In the genomic region with DNA sequence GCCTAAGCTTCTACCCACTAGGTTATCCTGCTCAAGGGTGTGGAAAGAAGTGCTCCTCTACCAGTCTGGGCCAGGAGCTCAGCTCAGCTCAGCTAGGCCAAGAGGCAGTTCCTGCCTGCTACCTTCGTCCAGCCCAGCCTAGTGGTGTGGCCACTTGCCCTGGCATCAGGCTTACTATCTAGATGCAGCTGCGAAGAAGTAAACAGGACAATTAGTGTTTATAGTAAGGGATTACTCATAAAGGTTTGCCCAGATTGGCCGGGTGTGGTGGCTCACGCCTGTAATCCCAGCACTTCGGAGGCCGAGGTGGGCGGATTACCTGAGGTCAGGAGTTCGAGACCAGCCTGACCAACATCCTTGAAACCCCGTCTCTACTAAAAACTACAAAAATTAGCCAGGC, we compare ENCODE assay signal across 15 cellular contexts. TPM values are rescaled to one million over a fixed set of nuclear protein-coding genes. Genes with fewer than 3 reads are reported as not detected.
DNase-seq lines count a peak whose midpoint lies in the region; ATAC-seq, FAIRE-seq and TF ChIP-seq lines count a peak whose summit lies in the region.
"Had no signal": no experiment of that assay in that cellular context is flagged by ENCODE, and none has a peak within 500 bp of the region (broad histone marks: within the 10 kb centered on the region; RNA-seq: fewer than 3 reads in every experiment).

No MANE protein-coding gene starts in this region.

- no peaks in the 10 kb centered on the region for H3K9me3 Mint-ChIP-seq in activated T-helper 2 cell treated with anti-CD3 and anti-CD28 coated beads, Interferon-gamma antibody, Interleukin-2, Interleukin-4, amounts not matched to agents 10 μg/mL and 5 μg/mL and 100 μg/mL, durations not matched to agents 14 hours and 24 hours and 36 hours

- H3K36me3 Mint-ChIP-seq in activated T-helper 2 cell treated with anti-CD3 and anti-CD28 coated beads, Interferon-gamma antibody, Interleukin-2, Interleukin-4, amounts not matched to agents 10 μg/mL and 5 μg/mL and 100 μg/mL, durations not matched to agents 14 hours and 24 hours and 36 hours (ENCODE audit: low read depth): peaks cover 59% of the 10 kb centered on the region

- H3K27me3 Mint-ChIP-seq in activated T-helper 2 cell treated with anti-CD3 and anti-CD28 coated beads, Interferon-gamma antibody, Interleukin-2, Interleukin-4, amounts not matched to agents 10 μg/mL and 5 μg/mL and 100 μg/mL, durations not matched to agents 14 hours and 24 hours and 36 hours (ENCODE audit: low read depth): no peaks in the 10 kb centered on the region

- H3K27me3 ChIP-seq in heart left ventricle (no peaks in the 10 kb centered on the region), vagina (no peaks in the 10 kb centered on the region), SJCRH30 (no peaks in the 10 kb centered on the region)
- H3K27me3 ChIP-seq: BE2C had no signal

- H3K4me3 ChIP-seq in heart left ventricle (no peak overlapping the region), kidney (ENCODE audit: low read length in 2 of 2) (no peak overlapping the region), vagina (no peak overlapping the region), SJCRH30 (no peak overlapping the region)
- H3K4me3 ChIP-seq: GM23248, lower lobe of right lung had no signal

- peak overlapping the region; percentile 79 to 96 (median 86) for H3K27ac ChIP-seq in heart left ventricle
- H3K27ac ChIP-seq in kidney (ENCODE audit: low read depth in 2 of 2, low read length in 2 of 2): peak overlapping the region; percentile 59 to 74
- H3K27ac ChIP-seq in vagina: peak overlapping the region; percentile 50
- H3K27ac ChIP-seq in SJCRH30: no peak overlapping the region
- H3K27ac ChIP-seq: GM23248, lower lobe of right lung had no signal

- intact Hi-C loops in heart left ventricle (cut with DNase I): loop anchor here in 2 of 10 donors (1.0 to 2.0 kb wide), 2 partner anchors 21 to 22 kb away; a partner anchor contains a TSS
- intact Hi-C loops in Right ventricle myocardium superior (cut with DNase I): loop anchor here (10.0 kb wide), 1 partner anchor 122 kb away; a partner anchor contains a TSS
- intact Hi-C loops in activated T-helper 2 cell treated with anti-CD3 and anti-CD28 coated beads, Interferon-gamma antibody, Interleukin-2, Interleukin-4, amounts not matched to agents 10 μg/mL and 5 μg/mL and 100 μg/mL, durations not matched to agents 14 hours and 24 hours and 36 hours (cut with micrococcal nuclease): loop anchor here (10.0 kb wide), 2 partner anchors 218 to 348 kb away; no protein-coding TSS in a partner anchor
- intact Hi-C loops in kidney (cut with DNase I): no loop called here
- intact Hi-C loops in vagina (cut with DNase I): no loop called here

- no peak for ATAC-seq in heart left ventricle
- ATAC-seq in Right ventricle myocardium superior (ENCODE audit: poor library complexity): no peak
- no peak for ATAC-seq in HG03571 (IDR thresholded peaks at IDR 0.05; ENCODE audit: unreplicated experiment)

- peaks cover 18 to 73% (median 63%) of the 10 kb centered on the region in 12 donors for H3K4me1 ChIP-seq in heart left ventricle
- peaks cover 26 to 43% of the 10 kb centered on the region in 2 donors for H3K4me1 ChIP-seq in kidney (ENCODE audit: control insufficient read depth in 1 of 2, insufficient read depth in 1 of 2, low read depth in 1 of 2, low read length in 2 of 2)
- peaks cover 41% of the 10 kb centered on the region for H3K4me1 ChIP-seq in vagina
- peaks cover 14% of the 10 kb centered on the region for H3K4me1 ChIP-seq in SJCRH30
- H3K4me1 ChIP-seq: BE2C had no signal

- H3K4me3 Mint-ChIP-seq in activated T-helper 2 cell treated with anti-CD3 and anti-CD28 coated beads, Interferon-gamma antibody, Interleukin-2, Interleukin-4, amounts not matched to agents 10 μg/mL and 5 μg/mL and 100 μg/mL, durations not matched to agents 14 hours and 24 hours and 36 hours (ENCODE audit: low read depth): no peak overlapping the region

- H3K27ac Mint-ChIP-seq in activated T-helper 2 cell treated with anti-CD3 and anti-CD28 coated beads, Interferon-gamma antibody, Interleukin-2, Interleukin-4, amounts not matched to agents 10 μg/mL and 5 μg/mL and 100 μg/mL, durations not matched to agents 14 hours and 24 hours and 36 hours: peak overlapping the region; percentile 97

- no peak for FAIRE-seq in kidney (lab: Jason Lieb, UNC)

- TF ChIP-seq POLR2A in heart left ventricle (IDR thresholded peaks at IDR 0.05): no peak
- TF ChIP-seq POLR2A in vagina (IDR thresholded peaks at IDR 0.05): no peak

- peaks cover 59% of the 10 kb centered on the region for H3K4me1 Mint-ChIP-seq in activated T-helper 2 cell treated with anti-CD3 and anti-CD28 coated beads, Interferon-gamma antibody, Interleukin-2, Interleukin-4, amounts not matched to agents 10 μg/mL and 5 μg/mL and 100 μg/mL, durations not matched to agents 14 hours and 24 hours and 36 hours (ENCODE audit: low read depth)

- H3K36me3 ChIP-seq in heart left ventricle (peaks cover 0 to 56% (median 35%) of the 10 kb centered on the region in 9 donors), kidney (ENCODE audit: control insufficient read depth in 1 of 2, insufficient read depth in 2 of 2, low read length in 2 of 2) (peaks cover 4 to 7% of the 10 kb centered on the region in 2 donors), vagina (no peaks in the 10 kb centered on the region), SJCRH30 (peaks cover 13% of the 10 kb centered on the region; the same call in 1 of the 2 replicates)

- DNase-seq in heart left ventricle (no peak), Right ventricle myocardium superior (no peak), kidney (no peak), vagina (ENCODE audit: extremely low spot score in 2 of 2) (no peak), SJCRH30 (no peak), NCI-H1694 (lab: John Stamatoyannopoulos, UW) (no peak)
- no peak for DNase-seq in activated T-helper 2 cell treated with anti-CD3 and anti-CD28 coated beads, Interferon-gamma antibody, Interleukin-2, Interleukin-4, amounts not matched to agents 10 μg/mL and 5 μg/mL and 100 μg/mL, durations not matched to agents 14 hours and 24 hours and 36 hours (ENCODE audit: low spot score)
- DNase-seq: activated CD4-positive, alpha-beta T cell treated with anti-CD3 and anti-CD28 coated beads, Interleukin-2, amount 50 U/mL, for 4 hours; BE2C; GM23248; lower lobe of right lung had no signal

- H3K9me3 ChIP-seq in heart left ventricle: no peaks in the 10 kb centered on the region
- H3K9me3 ChIP-seq in kidney (ENCODE audit: control insufficient read depth in 1 of 2, low read length in 2 of 2): no peaks in the 10 kb centered on the region
- no peaks in the 10 kb centered on the region for H3K9me3 ChIP-seq in vagina
- H3K9me3 ChIP-seq in SJCRH30 (replicated peaks): no peaks in the 10 kb centered on the region
- H3K9me3 ChIP-seq: BE2C, lower lobe of right lung had no signal

- TF ChIP-seq CTCF in heart left ventricle (IDR thresholded peaks at IDR 0.05): no peak
- no peak for TF ChIP-seq CTCF in kidney (IDR thresholded peaks at IDR 0.05; ENCODE audit: borderline replicate concordance, extremely low read depth, insufficient read depth)
- TF ChIP-seq CTCF in vagina (IDR thresholded peaks at IDR 0.05): no peak

- WGBS in heart left ventricle, 4 donors: 66 to 77% (median 68%) methylated on average over 8 to 9 of the region's 9 CpGs

- H3K9ac ChIP-seq in kidney (ENCODE audit: low read length in 2 of 2): peak overlapping the region in 1 of 2 donors; percentile 51
- H3K9ac ChIP-seq: GM23248 had no signal

RNA-seq across cellular contexts. Expression of a gene that starts 12.8 kb away (rescaled TPM):
- total RNA-seq in heart left ventricle (10 to 100 TPM; 10.7 to 25.9 (median 16.0) TPM), Right ventricle myocardium superior (17.1 TPM), kidney (6.8 TPM), vagina (12.3 TPM)
- polyA plus RNA-seq in heart left ventricle (10 to 100 TPM; 12.6 to 37.8 TPM), kidney (ENCODE audit: insufficient read depth, low read depth, low replicate concordance) (21.6 TPM)
- 4.7 and 4.8 TPM in 2 replicates for total RNA-seq in activated T-helper 2 cell treated with anti-CD3 and anti-CD28 coated beads, Interferon-gamma antibody, Interleukin-2, Interleukin-4, amounts not matched to agents 10 μg/mL and 5 μg/mL and 100 μg/mL, durations not matched to agents 14 hours and 24 hours and 36 hours
- total RNA-seq in SJCRH30 (2014; rRNA removed; shearing (Covaris generic)): 8.2 and 8.8 TPM in 2 replicates

RNA-seq across cellular contexts. Expression of a gene that starts 21.7 kb away (rescaled TPM):
- total RNA-seq in heart left ventricle: 10 to 100 TPM; 26.6 to 63.4 (median 38.1) TPM
- 10 to 100 TPM; 18.9 to 34.3 TPM for polyA plus RNA-seq in heart left ventricle
- 50.3 TPM for total RNA-seq in Right ventricle myocardium superior
- 7.7 and 8.3 TPM in 2 replicates for total RNA-seq in activated T-helper 2 cell treated with anti-CD3 and anti-CD28 coated beads, Interferon-gamma antibody, Interleukin-2, Interleukin-4, amounts not matched to agents 10 μg/mL and 5 μg/mL and 100 μg/mL, durations not matched to agents 14 hours and 24 hours and 36 hours
- 3.8 TPM for total RNA-seq in kidney
- polyA plus RNA-seq in kidney (ENCODE audit: insufficient read depth, low read depth, low replicate concordance): 1.5 TPM
- 2.5 TPM for total RNA-seq in vagina
- total RNA-seq in SJCRH30 (2014; rRNA removed; shearing (Covaris generic)): 0.38 and 0.59 TPM in 2 replicates

RNA-seq across cellular contexts. Expression of a gene that starts 22.7 kb away (rescaled TPM):
- total RNA-seq in heart left ventricle: 10 to 100 TPM in 5 of 9 donors, 1 to 10 TPM in 4; 4.8 to 17.8 (median 14.2) TPM
- 1 to 10 TPM; 4.0 to 4.7 TPM for polyA plus RNA-seq in heart left ventricle
- 11.5 TPM for total RNA-seq in Right ventricle myocardium superior
- 29.8 and 35.8 TPM in 2 replicates for total RNA-seq in activated T-helper 2 cell treated with anti-CD3 and anti-CD28 coated beads, Interferon-gamma antibody, Interleukin-2, Interleukin-4, amounts not matched to agents 10 μg/mL and 5 μg/mL and 100 μg/mL, durations not matched to agents 14 hours and 24 hours and 36 hours
- total RNA-seq in kidney: 13.7 TPM
- polyA plus RNA-seq in kidney (ENCODE audit: insufficient read depth, low read depth, low replicate concordance): 3.9 TPM
- total RNA-seq in vagina: 7.6 TPM
- total RNA-seq in SJCRH30 (2014; rRNA removed; shearing (Covaris generic)): 19.7 and 19.8 TPM in 2 replicates

RNA-seq across cellular contexts. Expression of a gene that starts 26.9 kb away (rescaled TPM):
- total RNA-seq in heart left ventricle (1 to 10 TPM in 3 of 9 donors, under 1 TPM in 4, not detected in 2; 0.31 to 5.2 (median 0.97) TPM), Right ventricle myocardium superior (0.70 TPM), kidney (49.6 TPM), vagina (not detected)
- polyA plus RNA-seq in heart left ventricle (under 1 TPM; 0.33 to 0.72 TPM), kidney (ENCODE audit: insufficient read depth, low read depth, low replicate concordance) (1.2 TPM)
- 48.3 and 53.6 TPM in 2 replicates for total RNA-seq in activated T-helper 2 cell treated with anti-CD3 and anti-CD28 coated beads, Interferon-gamma antibody, Interleukin-2, Interleukin-4, amounts not matched to agents 10 μg/mL and 5 μg/mL and 100 μg/mL, durations not matched to agents 14 hours and 24 hours and 36 hours
- 0.24 TPM in 1 of 2 replicates, not detected in the other for total RNA-seq in SJCRH30 (2014; rRNA removed; shearing (Covaris generic))
- total RNA-seq: G401, GM23248, LHCN-M2 had no signal
- polyA plus RNA-seq: GM23248 had no signal

RNA-seq across cellular contexts. Expression of a gene that starts 33.6 kb away (rescaled TPM):
- total RNA-seq in heart left ventricle: not detected
- not detected for polyA plus RNA-seq in heart left ventricle
- not detected for total RNA-seq in Right ventricle myocardium superior
- total RNA-seq in activated T-helper 2 cell treated with anti-CD3 and anti-CD28 coated beads, Interferon-gamma antibody, Interleukin-2, Interleukin-4, amounts not matched to agents 10 μg/mL and 5 μg/mL and 100 μg/mL, durations not matched to agents 14 hours and 24 hours and 36 hours: 2.1 and 4.2 TPM in 2 replicates
- 3.5 TPM for total RNA-seq in kidney
- polyA plus RNA-seq in kidney (ENCODE audit: insufficient read depth, low read depth, low replicate concordance): 31.9 TPM
- not detected for total RNA-seq in vagina
- not detected in 2 replicates for total RNA-seq in SJCRH30 (2014; rRNA removed; shearing (Covaris generic))
- total RNA-seq: G401, GM23248, LHCN-M2, omental fat pad had no signal

Comparison
In these comparisons a context has a peak if more than half of its experiments do, and no peak if none do; other contexts are left out.
1. intact Hi-C loops: an anchor here in Right ventricle myocardium superior (10.0 kb wide) and activated T-helper 2 cell treated with anti-CD3 and anti-CD28 coated beads, Interferon-gamma antibody, Interleukin-2, Interleukin-4, amounts not matched to agents 10 μg/mL and 5 μg/mL and 100 μg/mL, durations not matched to agents 14 hours and 24 hours and 36 hours (10.0 kb wide); none called in kidney and vagina.